In genomic region chr7:3201306-3201705, GRCh38 we compare ENCODE assay signal across 19 cellular contexts.
DNase-seq lines count a peak whose midpoint lies in the region; TF ChIP-seq lines count a peak whose summit lies in the region.
"Had no signal": no experiment of that assay in that cellular context is flagged by ENCODE, and none has a peak within 500 bp of the region (broad histone marks: within the 10 kb centered on the region; RNA-seq: fewer than 3 reads in every experiment).

No MANE protein-coding gene starts in this region.

- H3K27ac ChIP-seq in endodermal cell (ENCODE audit: low read depth, low read length) (no peak overlapping the region), vagina (no peak overlapping the region), testis (no peak overlapping the region)
- H3K27ac ChIP-seq: PC-9 had no signal

- H3K4me3 Mint-ChIP-seq in endodermal cell: no peak overlapping the region
- H3K4me3 Mint-ChIP-seq in neural crest cell: no peak overlapping the region
- H3K4me3 Mint-ChIP-seq: CD8-positive, alpha-beta T cell; GM23338 had no signal

- intact Hi-C loops in vagina (cut with DNase I): no loop called here
- intact Hi-C loops in testis (cut with DNase I; ENCODE audit: low total_unique reads): no loop called here

- H3K9me3 ChIP-seq in endodermal cell (ENCODE audit: control insufficient read depth, low read length) (peaks cover 10% of the 10 kb centered on the region), vagina (no peaks in the 10 kb centered on the region), testis (no peaks in the 10 kb centered on the region)
- H3K9me3 ChIP-seq: HAP-1, MG63 had no signal

- TF ChIP-seq CTCF in endodermal cell (conservative IDR thresholded peaks at IDR 0.05) (no peak), neural crest cell (conservative IDR thresholded peaks at IDR 0.05) (no peak), vagina (IDR thresholded peaks at IDR 0.05) (no peak), testis (IDR thresholded peaks at IDR 0.05) (no peak)

- TF ChIP-seq POLR2A in vagina (IDR thresholded peaks at IDR 0.05) (no peak), testis (IDR thresholded peaks at IDR 0.05) (no peak)

- WGBS in endodermal cell (ENCODE audit: insufficient coverage in 1 of 2, insufficient read length in 1 of 2), 2 experiments: 0% methylated on average over 1 of the region's 1 CpG; no CpG with 5 or more reads in 1 of the 2 experiments
- WGBS in testis, 2 donors: 46 to 53% methylated on average over 1 of the region's 1 CpG

- H3K27me3 Mint-ChIP-seq in endodermal cell (ENCODE audit: insufficient read depth): peaks cover 4% of the 10 kb centered on the region
- H3K27me3 Mint-ChIP-seq in neural crest cell (ENCODE audit: low read depth): no peaks in the 10 kb centered on the region

- H3K4me1 ChIP-seq in endodermal cell (ENCODE audit: control insufficient read depth, insufficient read depth, low read length): no peaks in the 10 kb centered on the region
- no peaks in the 10 kb centered on the region for H3K4me1 ChIP-seq in vagina
- no peaks in the 10 kb centered on the region for H3K4me1 ChIP-seq in testis
- H3K4me1 ChIP-seq: HAP-1 had no signal

- H3K27me3 ChIP-seq in endodermal cell (ENCODE audit: control insufficient read depth, insufficient read depth, low read length, poor library complexity, severe bottlenecking) (no peaks in the 10 kb centered on the region), vagina (no peaks in the 10 kb centered on the region), testis (no peaks in the 10 kb centered on the region)
- H3K27me3 ChIP-seq: MG63 had no signal

- no peak overlapping the region for H3K9ac ChIP-seq in endodermal cell (ENCODE audit: extremely low read depth, low read length, poor library complexity, severe bottlenecking)

- no peaks in the 10 kb centered on the region for H3K36me3 Mint-ChIP-seq in endodermal cell (ENCODE audit: low read depth)
- peaks cover 6% of the 10 kb centered on the region for H3K36me3 Mint-ChIP-seq in neural crest cell (ENCODE audit: low read depth)
- H3K36me3 Mint-ChIP-seq: CD8-positive, alpha-beta T cell had no signal

- DNase-seq in activated effector memory CD4-positive, alpha-beta T cell treated with anti-CD3 and anti-CD28 coated beads, Interleukin-2, amount 50 U/mL, for 16 hours: peak; percentile 13
- no peak for DNase-seq in activated effector memory CD4-positive, alpha-beta T cell treated with Interleukin-2 at 50 U/mL for 16 hours
- peak; percentile 8 for DNase-seq in endodermal cell
- DNase-seq in neural crest cell (ENCODE audit: low read depth, low spot score): no peak
- peak; percentile 4 to 29 for DNase-seq in vagina (ENCODE audit: extremely low spot score in 2 of 2)
- DNase-seq in nucleus accumbens (lab: John Stamatoyannopoulos, UW): no peak
- DNase-seq in COLO829 (ENCODE audit: low spot score): no peak
- no peak for DNase-seq in testis
- DNase-seq: AML-193, GDM1, MG63, NCI-H1048, NCI-H1417 treated with DMSO at 0.1 percent for 48 hours, NCI-H187, NCI-H510A, PC-9 had no signal

- peaks cover 22% of the 10 kb centered on the region for H3K9me3 Mint-ChIP-seq in endodermal cell
- H3K9me3 Mint-ChIP-seq in neural crest cell: peaks cover 3% of the 10 kb centered on the region

- H3K27ac Mint-ChIP-seq in endodermal cell (no peak overlapping the region), neural crest cell (ENCODE audit: unreplicated experiment) (peak overlapping the region; percentile 16)
- H3K27ac Mint-ChIP-seq: CD8-positive, alpha-beta T cell; GM23338 had no signal

- H3K4me3 ChIP-seq in endodermal cell (ENCODE audit: low read length) (no peak overlapping the region), vagina (no peak overlapping the region), testis (no peak overlapping the region)
- H3K4me3 ChIP-seq: GM23338, HAP-1, MG63, PC-9 had no signal

- H3K4me1 Mint-ChIP-seq in endodermal cell (peaks cover 26% of the 10 kb centered on the region), neural crest cell (peaks cover 39% of the 10 kb centered on the region)

- H3K36me3 ChIP-seq in endodermal cell (ENCODE audit: control insufficient read depth, insufficient read depth, low read length) (no peaks in the 10 kb centered on the region), vagina (no peaks in the 10 kb centered on the region), testis (ENCODE audit: low read depth, missing control alignments) (no peaks in the 10 kb centered on the region)
- H3K36me3 ChIP-seq: HAP-1, MG63 had no signal

Comparison
In these comparisons a context has a peak if more than half of its experiments do, and no peak if none do; other contexts are left out.
1. DNase-seq: peak in activated effector memory CD4-positive, alpha-beta T cell treated with anti-CD3 and anti-CD28 coated beads, Interleukin-2, amount 50 U/mL, for 16 hours (single experiment), endodermal cell (single experiment) and vagina (2 of 2); none in activated effector memory CD4-positive, alpha-beta T cell treated with Interleukin-2 at 50 U/mL for 16 hours (single experiment), neural crest cell (single experiment), nucleus accumbens (0 of 56), COLO829 (single experiment) and testis (single experiment).